In the genomic region with DNA sequence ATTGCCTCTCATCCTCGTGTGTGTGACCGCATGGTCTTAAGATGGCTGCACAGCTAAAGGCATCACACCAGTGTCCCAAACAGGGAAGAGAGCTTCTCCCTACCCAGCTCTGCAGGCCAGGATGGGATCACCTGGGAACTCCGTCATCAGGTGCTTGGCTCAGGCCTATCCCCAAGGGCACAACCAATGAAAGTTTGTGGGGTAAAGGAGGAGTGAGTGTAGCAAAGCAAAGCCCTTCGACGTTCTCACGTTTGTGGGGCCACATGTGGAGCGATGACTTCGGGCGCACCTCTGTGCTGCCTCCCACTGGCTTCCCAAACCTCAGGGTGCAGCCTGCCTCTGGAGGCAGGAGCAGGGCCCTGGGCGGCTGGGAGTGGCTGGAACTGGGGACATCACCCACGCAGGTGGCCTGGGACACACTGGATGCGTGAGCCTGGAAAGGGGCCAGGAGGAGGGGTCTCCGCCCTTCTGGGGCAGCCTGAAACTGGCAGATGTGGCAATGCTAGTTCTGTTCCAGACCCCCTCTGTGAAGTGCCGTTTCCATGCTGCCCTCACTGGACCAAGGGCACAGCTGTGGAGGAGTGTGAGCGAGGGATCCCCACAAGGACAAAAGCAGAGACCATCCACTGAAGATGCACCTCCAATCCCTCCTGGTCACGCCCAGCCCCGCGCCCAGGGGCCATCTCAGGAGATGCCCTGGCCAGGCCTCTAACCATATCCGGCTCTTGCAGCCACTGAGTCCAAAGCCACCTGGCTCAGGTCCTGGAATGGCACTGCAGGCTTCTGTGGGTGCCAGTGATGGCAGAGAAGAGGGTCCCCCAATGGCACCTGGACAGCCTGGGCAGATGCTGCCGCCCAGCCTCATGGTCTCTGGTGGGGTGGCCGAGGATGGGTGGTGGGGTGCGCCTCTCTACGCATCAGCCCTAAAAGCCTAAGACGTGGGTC, we compare ENCODE assay signal across 27 cellular contexts. TPM values are rescaled to one million over a fixed set of nuclear protein-coding genes. Genes with fewer than 3 reads are reported as not detected.
"Had no signal": no experiment of that assay in that cellular context is flagged by ENCODE, and none has a peak within 500 bp of the region (broad histone marks: within the 10 kb centered on the region; RNA-seq: fewer than 3 reads in every experiment).

No MANE protein-coding gene starts in this region.

- H3K9me3 ChIP-seq: adrenal gland, colonic mucosa had no signal

- H3K4me1 ChIP-seq: adrenal gland, body of pancreas, colonic mucosa had no signal

- FAIRE-seq: frontal cortex had no signal

- H3K4me3 ChIP-seq: adrenal gland, body of pancreas, colonic mucosa, dorsolateral prefrontal cortex had no signal

- H3K27ac ChIP-seq: adrenal gland, body of pancreas, colonic mucosa, dorsolateral prefrontal cortex had no signal

- H3K36me3 ChIP-seq: adrenal gland, colonic mucosa had no signal

- H3K27me3 ChIP-seq: body of pancreas, colonic mucosa had no signal

- DNase-seq: activated CD4-positive, alpha-beta memory T cell treated with anti-CD3 and anti-CD28 coated beads, Interleukin-2, amount 10 ng/mL, durations not matched to agents 7 days and 5 days; activated CD4-positive, alpha-beta T cell treated with anti-CD3 and anti-CD28 coated beads for 1 hour; activated CD4-positive, alpha-beta T cell treated with anti-CD3 and anti-CD28 coated beads for 4 hours; activated CD4-positive, alpha-beta T cell treated with anti-CD3 and anti-CD28 coated beads, Interleukin-2, amount 10 ng/mL, durations not matched to agents 7 days and 5 days; activated CD4-positive, alpha-beta T cell treated with anti-CD3 and anti-CD28 coated beads, Interleukin-2, amount 50 U/mL, for 4 hours; activated CD4-positive, CD25-positive, alpha-beta regulatory T cell; activated CD8-positive, alpha-beta memory T cell treated with anti-CD3 and anti-CD28 coated beads, Interleukin-2, amount 50 U/mL, for 48 hours; activated naive CD4-positive, alpha-beta T cell treated with anti-CD3 and anti-CD28 coated beads for 36 hours; activated naive CD8-positive, alpha-beta T cell treated with anti-CD3 and anti-CD28 coated beads for 36 hours; activated naive CD8-positive, alpha-beta T cell treated with anti-CD3 and anti-CD28 coated beads, Interleukin-2, amount 50 U/mL, for 24 hours; activated T-cell treated with anti-CD3 and anti-CD28 coated beads for 4 hours; activated T-cell treated with anti-CD3 and anti-CD28 coated beads, Interleukin-2, amount 50 U/mL, for 24 hours; activated T-cell treated with anti-CD3 and anti-CD28 coated beads, Interleukin-2, amount 50 U/mL, for 72 hours; adrenal gland; amygdala; aorta; body of pancreas; central memory CD4-positive, alpha-beta T cell; cerebellar nuclear complex; colonic mucosa; dorsolateral prefrontal cortex; effector memory CD4-positive, alpha-beta T cell; endodermal cell; foreskin fibroblast; head of caudate nucleus; T-helper 2 cell had no signal

RNA-seq across cellular contexts. Expression of a gene that starts 30.6 kb away (rescaled TPM):
- total RNA-seq: activated CD4-positive, alpha-beta memory T cell treated with anti-CD3 and anti-CD28 coated beads, Interleukin-2, amount 10 ng/mL, durations not matched to agents 7 days and 5 days; activated CD4-positive, alpha-beta T cell treated with anti-CD3 and anti-CD28 coated beads, Interleukin-2, amount 10 ng/mL, durations not matched to agents 7 days and 5 days; aorta; frontal cortex had no signal
